ENCODE assay signal across 9 cellular contexts in the genomic region with DNA sequence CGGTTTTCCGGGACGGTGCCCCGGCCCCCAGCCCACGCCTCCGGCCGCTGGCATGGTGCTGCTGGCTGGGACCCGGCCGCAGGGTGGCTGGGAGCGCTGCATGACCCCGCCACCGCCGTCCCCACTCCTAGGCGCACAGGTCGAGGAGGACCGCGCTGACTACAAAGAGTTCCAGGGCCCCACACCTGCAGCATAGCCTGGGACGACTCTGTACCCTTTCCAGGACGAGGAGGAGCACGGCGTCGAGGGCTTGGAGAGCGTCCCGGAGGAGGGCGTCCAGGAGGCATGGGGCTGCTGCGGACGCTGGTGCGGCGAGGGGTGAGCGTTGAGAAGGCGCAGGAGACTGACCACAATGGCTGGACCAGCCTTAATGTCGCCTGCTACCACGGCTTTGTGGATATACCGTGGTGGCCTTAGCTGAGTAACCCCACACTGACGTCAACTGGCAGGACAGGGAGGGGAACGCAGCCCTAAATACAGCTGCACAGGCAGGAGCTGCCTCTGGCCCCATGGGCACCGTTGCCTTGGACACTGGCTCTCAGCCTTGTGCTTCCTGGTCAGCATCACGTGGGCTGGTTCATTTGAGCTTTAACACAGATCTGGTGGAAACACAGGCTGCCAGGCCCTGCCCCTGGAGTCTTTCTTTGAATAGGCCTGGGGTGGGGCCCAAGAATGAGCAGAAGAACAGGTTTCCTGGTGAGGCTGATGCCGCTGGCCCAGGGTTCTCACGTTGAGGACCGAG. TPM values are rescaled to one million over a fixed set of nuclear protein-coding genes. Genes with fewer than 3 reads are reported as not detected.
DNase-seq lines count a peak whose midpoint lies in the region; ATAC-seq and TF ChIP-seq lines count a peak whose summit lies in the region.
"Had no signal": no experiment of that assay in that cellular context is flagged by ENCODE, and none has a peak within 500 bp of the region (broad histone marks: within the 10 kb centered on the region; RNA-seq: fewer than 3 reads in every experiment).

No MANE protein-coding gene starts in this region.

- H3K27ac ChIP-seq in parathyroid adenoma: peak overlapping the region; percentile 79
- no peak overlapping the region for H3K27ac ChIP-seq in ovary
- H3K27ac ChIP-seq: neutrophil had no signal

- TSS peak; percentile 30 for BruUV-seq in Calu3 (replicated peaks; lab: Mats Ljungman, UMichigan)

- H3K4me1 ChIP-seq in parathyroid adenoma: no peaks in the 10 kb centered on the region
- H3K4me1 ChIP-seq in ovary (ENCODE audit: insufficient read depth): peaks cover 2% of the 10 kb centered on the region

- peak overlapping the region; percentile 73 for H3K4me2 ChIP-seq in parathyroid adenoma (ENCODE audit: low read length)

- H3K79me2 ChIP-seq in parathyroid adenoma: no peaks in the 10 kb centered on the region

- H3K27me3 Mint-ChIP-seq in Calu3 (ENCODE audit: unreplicated experiment): no peaks in the 10 kb centered on the region
- H3K27me3 Mint-ChIP-seq in effector memory CD8-positive, alpha-beta T cell: peaks cover 2 to 6% of the 10 kb centered on the region in 2 donors

- ATAC-seq in effector memory CD8-positive, alpha-beta T cell (replicated peaks): no peak
- no peak for ATAC-seq in HG03135 (IDR thresholded peaks at IDR 0.05; ENCODE audit: unreplicated experiment)

- H3K36me3 ChIP-seq in parathyroid adenoma (ENCODE audit: control insufficient read depth, insufficient read depth, low read length) (no peaks in the 10 kb centered on the region), ovary (no peaks in the 10 kb centered on the region)
- H3K36me3 ChIP-seq: neutrophil had no signal

- H3K27ac Mint-ChIP-seq in Calu3 (ENCODE audit: unreplicated experiment): peak overlapping the region; percentile 99
- no peak overlapping the region for H3K27ac Mint-ChIP-seq in effector memory CD8-positive, alpha-beta T cell

- peak; percentile 82 for DNase-seq in Calu3
- DNase-seq in NCI-H146 (lab: John Stamatoyannopoulos, UW): peak; percentile 67
- DNase-seq in effector memory CD8-positive, alpha-beta T cell: no peak
- DNase-seq in iPS-NIHi7 (ENCODE audit: extremely low spot score): no peak
- no peak for DNase-seq in ovary
- DNase-seq in activated effector memory CD4-positive, alpha-beta T cell treated with Interleukin-2 at 50 U/mL for 16 hours: no peak

- peak overlapping the region; percentile 99 for H2AFZ ChIP-seq in parathyroid adenoma

- H3K9me3 ChIP-seq in parathyroid adenoma (ENCODE audit: control insufficient read depth, low read length) (no peaks in the 10 kb centered on the region), ovary (peaks cover 0 to 6% of the 10 kb centered on the region in 2 donors)
- H3K9me3 ChIP-seq: neutrophil had no signal

- no peaks in the 10 kb centered on the region for H3K9me3 Mint-ChIP-seq in Calu3 (ENCODE audit: low read depth, unreplicated experiment)
- H3K9me3 Mint-ChIP-seq in effector memory CD8-positive, alpha-beta T cell: no peaks in the 10 kb centered on the region

- CTCF ChIA-PET in Calu3 (lab: Charles Lee): interaction anchor here (0.6 to 1.2 kb wide), 3 partner anchors 12 to 353 kb away, joined by 3 to 8 read pairs (median 5); partner anchors contain the start of gene FAHD2A

- peaks cover 59% of the 10 kb centered on the region for H3K36me3 Mint-ChIP-seq in Calu3 (ENCODE audit: insufficient read depth, unreplicated experiment)
- peaks cover 8% of the 10 kb centered on the region for H3K36me3 Mint-ChIP-seq in effector memory CD8-positive, alpha-beta T cell (ENCODE audit: insufficient read depth)

- H3K9ac ChIP-seq in parathyroid adenoma: no peak overlapping the region

- intact Hi-C loops in Calu3 (cut with micrococcal nuclease; ENCODE audit: unreplicated experiment) (loop anchor here (5.0 kb wide), 1 partner anchor 202 kb away; no protein-coding TSS in a partner anchor), ovary (cut with DNase I) (no loop called here)

- H3K4me3 Mint-ChIP-seq in Calu3 (ENCODE audit: low read depth, unreplicated experiment): peak overlapping the region; percentile 94
- H3K4me3 Mint-ChIP-seq in effector memory CD8-positive, alpha-beta T cell: peak overlapping the region; percentile 78 to 83

- 75 to 88% (median 86%) methylated on average over 41 of the region's 41 CpGs for WGBS in ovary, 3 donors

- H3K4me3 ChIP-seq in parathyroid adenoma (ENCODE audit: low read depth, low read length) (peak overlapping the region; percentile 74), ovary (no peak overlapping the region)

- H3K27me3 ChIP-seq in parathyroid adenoma (ENCODE audit: control insufficient read depth, insufficient read depth, low read length) (no peaks in the 10 kb centered on the region), ovary (no peaks in the 10 kb centered on the region)

- TF ChIP-seq POLR2A in ovary (IDR thresholded peaks at IDR 0.05): no peak

- TF ChIP-seq CTCF in Calu3 (IDR thresholded peaks at IDR 0.05; ENCODE audit: unreplicated experiment) (no peak), parathyroid adenoma (IDR thresholded peaks at IDR 0.05) (no peak), ovary (IDR thresholded peaks at IDR 0.05) (no peak)

- TF ChIP-seq EP300 in ovary (IDR thresholded peaks at IDR 0.05): no peak

- H3K4me1 Mint-ChIP-seq in Calu3 (ENCODE audit: low read depth, unreplicated experiment): peaks cover 21% of the 10 kb centered on the region
- peaks cover 0 to 4% of the 10 kb centered on the region in 2 donors for H3K4me1 Mint-ChIP-seq in effector memory CD8-positive, alpha-beta T cell (ENCODE audit: low read depth in 2 of 2)

RNA-seq across cellular contexts. Expression of gene TRIM43B, which starts 40.9 kb away (rescaled TPM):
- total RNA-seq in Calu3 (2022) (not detected in 2 replicates), ovary (not detected)
- polyA plus RNA-seq in ovary: not detected

Comparison
In these comparisons a context has a peak if more than half of its experiments do, and no peak if none do; other contexts are left out.
1. DNase-seq: peak in Calu3 (single experiment) and NCI-H146 (single experiment); none in effector memory CD8-positive, alpha-beta T cell (0 of 3), iPS-NIHi7 (single experiment), ovary (0 of 5) and activated effector memory CD4-positive, alpha-beta T cell treated with Interleukin-2 at 50 U/mL for 16 hours (single experiment).